15 cellular contexts compared by ENCODE assay signal in the genomic region with DNA sequence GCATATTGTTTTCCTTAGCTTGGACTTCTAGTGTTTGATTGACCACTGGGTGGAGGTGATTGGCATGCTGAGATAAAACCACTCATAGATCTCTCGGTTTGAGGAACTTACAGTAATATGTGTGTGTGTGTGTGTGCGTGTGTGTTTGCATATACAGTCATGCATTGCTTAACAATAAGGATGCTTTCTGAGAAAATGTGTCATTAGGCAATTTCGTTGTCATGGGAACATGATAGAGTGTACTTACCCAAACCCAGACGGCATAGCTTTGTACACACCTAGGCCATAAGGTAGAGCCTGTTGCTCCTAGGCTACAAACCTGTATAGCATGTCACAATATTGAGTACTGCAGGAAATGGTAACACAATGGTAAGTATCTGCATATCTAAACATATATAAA.
DNase-seq lines count a peak whose midpoint lies in the region; TF ChIP-seq lines count a peak whose summit lies in the region.
"Had no signal": no experiment of that assay in that cellular context is flagged by ENCODE, and none has a peak within 500 bp of the region (broad histone marks: within the 10 kb centered on the region; RNA-seq: fewer than 3 reads in every experiment).

No MANE protein-coding gene starts in this region.

- no peak for TF ChIP-seq POLR2A in esophagus squamous epithelium (IDR thresholded peaks at IDR 0.05)

- H3K27ac ChIP-seq in esophagus squamous epithelium: no peak overlapping the region
- H3K27ac ChIP-seq: stomach had no signal

- TF ChIP-seq CTCF in AG10803 (conservative IDR thresholded peaks at IDR 0.05; ENCODE audit: low read length) (no peak), esophagus squamous epithelium (IDR thresholded peaks at IDR 0.05) (no peak)

- H3K4me1 ChIP-seq in esophagus squamous epithelium: no peaks in the 10 kb centered on the region
- H3K4me1 ChIP-seq: stomach had no signal

- H3K27me3 ChIP-seq in esophagus squamous epithelium: no peaks in the 10 kb centered on the region
- H3K27me3 ChIP-seq: stomach had no signal

- WGBS in esophagus squamous epithelium, 2 donors: 49 to 58% methylated on average over 4 of the region's 4 CpGs

- H3K9me3 ChIP-seq in esophagus squamous epithelium: no peaks in the 10 kb centered on the region

- intact Hi-C loops in esophagus squamous epithelium (cut with DNase I): no loop called here

- H3K4me3 ChIP-seq in AG10803 (ENCODE audit: low read length) (no peak overlapping the region), esophagus squamous epithelium (no peak overlapping the region)
- H3K4me3 ChIP-seq: stomach had no signal

- DNase-seq in AG10803 (ENCODE audit: low read depth): peak; percentile 3
- DNase-seq in HT-29 (ENCODE audit: low spot score): peak; percentile 7
- DNase-seq in NOMO-1 treated with DMSO at 0.1 percent for 48 hours (lab: John Stamatoyannopoulos, UW; ENCODE audit: unreplicated experiment): peak; percentile 55
- peak; percentile 1 for DNase-seq in fibroblast of peridontal ligament (ENCODE audit: extremely low read depth)
- no peak for DNase-seq in effector CD4-positive, alpha-beta T cell
- no peak for DNase-seq in esophagus squamous epithelium (lab: John Stamatoyannopoulos, UW)
- DNase-seq in effector CD8-positive, alpha-beta T cell (lab: John Stamatoyannopoulos, UW): no peak
- no peak for DNase-seq in Ammon's horn (ENCODE audit: low spot score)
- DNase-seq: activated CD4-positive, CD25-positive, alpha-beta regulatory T cell; activated naive CD4-positive, alpha-beta T cell treated with anti-CD3 and anti-CD28 coated beads for 36 hours; DMS79; effector memory CD4-positive, alpha-beta T cell; NCI-H1930; posterior cingulate gyrus; stomach had no signal

- H3K36me3 ChIP-seq in esophagus squamous epithelium: no peaks in the 10 kb centered on the region
- H3K36me3 ChIP-seq: stomach had no signal

Comparison
In these comparisons a context has a peak if more than half of its experiments do, and no peak if none do; other contexts are left out.
1. DNase-seq: peak in AG10803 (single experiment), HT-29 (single experiment), NOMO-1 treated with DMSO at 0.1 percent for 48 hours (single experiment) and fibroblast of peridontal ligament (single experiment); none in effector CD4-positive, alpha-beta T cell (single experiment), esophagus squamous epithelium (single experiment), effector CD8-positive, alpha-beta T cell (single experiment) and Ammon's horn (single experiment).